8 cellular contexts compared by ENCODE assay signal in genomic region chr18:36672437-36673344, GRCh38.
DNase-seq lines count a peak whose midpoint lies in the region; ATAC-seq and TF ChIP-seq lines count a peak whose summit lies in the region.

No MANE protein-coding gene starts in this region.

- H3K4me3 Mint-ChIP-seq in natural killer cell treated with Interleukin-12 subunit alpha and Interleukin-12 subunit beta and Interleukin-15 and Interleukin-18, amount 100 ng/mL, for 72 hours = no peak overlapping the region

- no peaks in the 10 kb centered on the region for H3K9me3 ChIP-seq in HEK293 (ENCODE audit: control insufficient read depth, insufficient read depth, low read depth, low read length)

- no peak for TF ChIP-seq CTCF in HEK293 (tag by site-specific recombination; IDR thresholded peaks at IDR 0.05)
- TF ChIP-seq CTCF in cardiac fibroblast (IDR thresholded peaks at IDR 0.05; ENCODE audit: low read depth, low read length) = no peak

- H3K4me1 Mint-ChIP-seq in natural killer cell treated with Interleukin-12 subunit alpha and Interleukin-12 subunit beta and Interleukin-15 and Interleukin-18, amount 100 ng/mL, for 72 hours (ENCODE audit: low read depth in 2 of 2) = no peaks in the 10 kb centered on the region

- peak; percentile 92 for DNase-seq in DMS 273 (lab: John Stamatoyannopoulos, UW; ENCODE audit: unreplicated experiment)
- DNase-seq in NCI-H2107 treated with DMSO at 0.1 percent for 48 hours (lab: John Stamatoyannopoulos, UW; ENCODE audit: unreplicated experiment) = peak; percentile 87
- peak; percentile 43 to 76 for DNase-seq in cardiac fibroblast (ENCODE audit: low read depth in 2 of 2)
- DNase-seq in sciatic nerve (ENCODE audit: low spot score) = peak; percentile 63
- no peak for DNase-seq in natural killer cell treated with Interleukin-12 subunit alpha and Interleukin-12 subunit beta and Interleukin-15 and Interleukin-18, amount 100 ng/mL, for 72 hours (ENCODE audit: low spot score)
- no peak for DNase-seq in stimulated activated naive CD4-positive, alpha-beta T cell (lab: John Stamatoyannopoulos, UW)

- H3K4me3 ChIP-seq in HEK293 (ENCODE audit: low read depth, low read length) (no peak overlapping the region), cardiac fibroblast (replicated peaks in 1 of 2; ENCODE audit: low read depth in 2 of 2, low read length in 2 of 2) (peak overlapping the region in 1 of 2 donors; percentile 22)

- CTCF ChIA-PET in HEK293 (lab: Yijun Ruan, JAX) = interaction anchor here (0.6 kb wide), 1 partner anchor 508 kb away, joined by 3 read pairs; no protein-coding TSS in a partner anchor

- no peaks in the 10 kb centered on the region for H3K9me3 Mint-ChIP-seq in natural killer cell treated with Interleukin-12 subunit alpha and Interleukin-12 subunit beta and Interleukin-15 and Interleukin-18, amount 100 ng/mL, for 72 hours

- intact Hi-C loops in sciatic nerve (cut with DNase I) = no loop called here

- ATAC-seq in sciatic nerve = peak; percentile 90
- ATAC-seq in natural killer cell treated with Interleukin-12 subunit alpha and Interleukin-12 subunit beta and Interleukin-15 and Interleukin-18, amount 100 ng/mL, for 72 hours = no peak
- no peak for ATAC-seq in HG03520 (IDR thresholded peaks at IDR 0.05; ENCODE audit: unreplicated experiment)

- POLR2A ChIA-PET in HEK293 (lab: Yijun Ruan, JAX) = no interaction called here

- H3K36me3 ChIP-seq in HEK293 (ENCODE audit: control insufficient read depth in 2 of 2, insufficient read depth in 1 of 2, low read length in 2 of 2) = no peaks in the 10 kb centered on the region; a peak in 1 of 3 replicates

- no peaks in the 10 kb centered on the region; the same call in 1 of the 2 replicates for H3K4me1 ChIP-seq in HEK293 (ENCODE audit: control insufficient read depth, insufficient read depth, low read length)

- H3K27ac ChIP-seq in HEK293 (ENCODE audit: extremely low read depth, low read depth, low read length) = no peak overlapping the region; the same call in 1 of the 2 replicates

- peaks cover 13 to 28% of the 10 kb centered on the region in 2 donors for H3K27me3 Mint-ChIP-seq in natural killer cell treated with Interleukin-12 subunit alpha and Interleukin-12 subunit beta and Interleukin-15 and Interleukin-18, amount 100 ng/mL, for 72 hours

- H3K36me3 Mint-ChIP-seq in natural killer cell treated with Interleukin-12 subunit alpha and Interleukin-12 subunit beta and Interleukin-15 and Interleukin-18, amount 100 ng/mL, for 72 hours = no peaks in the 10 kb centered on the region

- no peak overlapping the region for H3K27ac Mint-ChIP-seq in natural killer cell treated with Interleukin-12 subunit alpha and Interleukin-12 subunit beta and Interleukin-15 and Interleukin-18, amount 100 ng/mL, for 72 hours

TF ChIP-seq in HEK293, 187 proteins besides CTCF, POLR2A, EP300 and RAD21 (continues in another document):
- no peak for TF ChIP-seq ZNF16 (tag by site-specific recombination; IDR thresholded peaks at IDR 0.05; ENCODE audit: low read depth)
- no peak for TF ChIP-seq ZNF626 (tag by site-specific recombination; IDR thresholded peaks at IDR 0.05)
- TF ChIP-seq ZSCAN30 (tag by site-specific recombination; IDR thresholded peaks at IDR 0.05) = 0 out of 2 replicates have a peak, but pooled peaks have one; percentile 13
- no peak for TF ChIP-seq YY1 (tag by site-specific recombination; IDR thresholded peaks at IDR 0.05)
- TF ChIP-seq, protein P1, sequence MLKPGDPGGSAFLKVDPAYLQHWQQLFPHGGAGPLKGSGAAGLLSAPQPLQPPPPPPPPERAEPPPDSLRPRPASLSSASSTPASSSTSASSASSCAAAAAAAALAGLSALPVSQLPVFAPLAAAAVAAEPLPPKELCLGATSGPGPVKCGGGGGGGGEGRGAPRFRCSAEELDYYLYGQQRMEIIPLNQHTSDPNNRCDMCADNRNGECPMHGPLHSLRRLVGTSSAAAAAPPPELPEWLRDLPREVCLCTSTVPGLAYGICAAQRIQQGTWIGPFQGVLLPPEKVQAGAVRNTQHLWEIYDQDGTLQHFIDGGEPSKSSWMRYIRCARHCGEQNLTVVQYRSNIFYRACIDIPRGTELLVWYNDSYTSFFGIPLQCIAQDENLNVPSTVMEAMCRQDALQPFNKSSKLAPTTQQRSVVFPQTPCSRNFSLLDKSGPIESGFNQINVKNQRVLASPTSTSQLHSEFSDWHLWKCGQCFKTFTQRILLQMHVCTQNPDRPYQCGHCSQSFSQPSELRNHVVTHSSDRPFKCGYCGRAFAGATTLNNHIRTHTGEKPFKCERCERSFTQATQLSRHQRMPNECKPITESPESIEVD (tag by site-specific recombination; IDR thresholded peaks at IDR 0.05) = peak; percentile 38; the same call in 1 of the 2 replicates
- TF ChIP-seq, protein P2, sequence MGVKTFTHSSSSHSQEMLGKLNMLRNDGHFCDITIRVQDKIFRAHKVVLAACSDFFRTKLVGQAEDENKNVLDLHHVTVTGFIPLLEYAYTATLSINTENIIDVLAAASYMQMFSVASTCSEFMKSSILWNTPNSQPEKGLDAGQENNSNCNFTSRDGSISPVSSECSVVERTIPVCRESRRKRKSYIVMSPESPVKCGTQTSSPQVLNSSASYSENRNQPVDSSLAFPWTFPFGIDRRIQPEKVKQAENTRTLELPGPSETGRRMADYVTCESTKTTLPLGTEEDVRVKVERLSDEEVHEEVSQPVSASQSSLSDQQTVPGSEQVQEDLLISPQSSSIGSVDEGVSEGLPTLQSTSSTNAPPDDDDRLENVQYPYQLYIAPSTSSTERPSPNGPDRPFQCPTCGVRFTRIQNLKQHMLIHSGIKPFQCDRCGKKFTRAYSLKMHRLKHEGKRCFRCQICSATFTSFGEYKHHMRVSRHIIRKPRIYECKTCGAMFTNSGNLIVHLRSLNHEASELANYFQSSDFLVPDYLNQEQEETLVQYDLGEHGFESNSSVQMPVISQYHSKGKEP (tag by site-specific recombination; IDR thresholded peaks at IDR 0.05) = no peak
- TF ChIP-seq ZNF837 (tag by site-specific recombination; IDR thresholded peaks at IDR 0.05) = no peak
- TF ChIP-seq MEIS1 (CRISPR knock-in tag; IDR thresholded peaks at IDR 0.05; ENCODE audit: borderline replicate concordance) = no peak
- no peak for TF ChIP-seq ZNF426 (tag by site-specific recombination; IDR thresholded peaks at IDR 0.05)
- no peak for TF ChIP-seq ZNF157 (tag by site-specific recombination; IDR thresholded peaks at IDR 0.05)
- no peak for TF ChIP-seq KLF1 (tag by site-specific recombination; IDR thresholded peaks at IDR 0.05)
- peak; percentile 17; the same call in 1 of the 2 replicates for TF ChIP-seq PRDM10 (tag by site-specific recombination; IDR thresholded peaks at IDR 0.05)
- peak; percentile 85 for TF ChIP-seq TRIM28 (IDR thresholded peaks at IDR 0.05; ENCODE audit: borderline replicate concordance, low read length)
- TF ChIP-seq ZNF747 (tag by site-specific recombination; IDR thresholded peaks at IDR 0.05) = no peak
- TF ChIP-seq ZNF645 (tag by site-specific recombination; IDR thresholded peaks at IDR 0.05) = no peak
- TF ChIP-seq ZFP41 (tag by site-specific recombination; IDR thresholded peaks at IDR 0.05; ENCODE audit: borderline replicate concordance) = no peak
- TF ChIP-seq TCF7L2 (IDR thresholded peaks at IDR 0.05; ENCODE audit: borderline replicate concordance, low read depth, low read length) = peak; percentile 49; the same call in 1 of the 2 replicates
- no peak for TF ChIP-seq ZSCAN4 (tag by site-specific recombination; IDR thresholded peaks at IDR 0.05)

Comparison
In these comparisons a context has a peak if more than half of its experiments do, and no peak if none do; other contexts are left out.
1. DNase-seq: peak in DMS 273 (single experiment), NCI-H2107 treated with DMSO at 0.1 percent for 48 hours (single experiment), cardiac fibroblast (2 of 2) and sciatic nerve (single experiment); none in natural killer cell treated with Interleukin-12 subunit alpha and Interleukin-12 subunit beta and Interleukin-15 and Interleukin-18, amount 100 ng/mL, for 72 hours (single experiment) and stimulated activated naive CD4-positive, alpha-beta T cell (0 of 6).